ENCODE assay signal across 2 cellular contexts in genomic region chrX:40072246-40072645, GRCh38.
TF ChIP-seq lines count a peak whose summit lies in the region.

No MANE protein-coding gene starts in this region.

TF ChIP-seq in HepG2, 621 proteins besides CTCF, POLR2A, EP300 and RAD21:
- TF ChIP-seq ZNF883 (CRISPR knock-in tag; IDR thresholded peaks at IDR 0.05; ENCODE audit: not compliant biosample characterization): no peak
- TF ChIP-seq ZNF543 (CRISPR knock-in tag; IDR thresholded peaks at IDR 0.05): no peak
- no peak for TF ChIP-seq ZNF18 (CRISPR knock-in tag; IDR thresholded peaks at IDR 0.05; ENCODE audit: insufficient replicate concordance)
- no peak for TF ChIP-seq ZNF766 (CRISPR knock-in tag; IDR thresholded peaks at IDR 0.05; ENCODE audit: borderline replicate concordance)
- no peak for TF ChIP-seq JDP2 (CRISPR knock-in tag; IDR thresholded peaks at IDR 0.05; ENCODE audit: borderline replicate concordance)
- no peak for TF ChIP-seq CC2D1A (CRISPR knock-in tag; IDR thresholded peaks at IDR 0.05)
- no peak for TF ChIP-seq ZNF17 (CRISPR knock-in tag; IDR thresholded peaks at IDR 0.05)
- no peak for TF ChIP-seq TRIM22 (IDR thresholded peaks at IDR 0.05)
- peak; percentile 61 to 77 for TF ChIP-seq MAFK (conservative IDR thresholded peaks at IDR 0.05 in 1 of 2, IDR thresholded peaks at IDR 0.05 in 1 of 2; ENCODE audit: low read length in 2 of 2)
- TF ChIP-seq MAFF (IDR thresholded peaks at IDR 0.05; ENCODE audit: low read depth, low read length): peak; percentile 58
- TF ChIP-seq ZNF142 (CRISPR knock-in tag; IDR thresholded peaks at IDR 0.05): no peak
- TF ChIP-seq EZH2 (conservative IDR thresholded peaks at IDR 0.05; ENCODE audit: low read depth, low read length): no peak
TF ChIP-seq in HepG2: peak in this region for 2.

TF ChIP-seq in K562, 482 proteins besides CTCF, POLR2A, EP300 and RAD21:
- TF ChIP-seq USF2 (CRISPR knock-in tag; IDR thresholded peaks at IDR 0.05) (no peak), ZNF311 (CRISPR knock-in tag; IDR thresholded peaks at IDR 0.05) (no peak), ZNF551 (CRISPR knock-in tag; IDR thresholded peaks at IDR 0.05) (no peak), TCF3 (CRISPR knock-in tag; IDR thresholded peaks at IDR 0.05) (no peak), JUND (IDR thresholded peaks at IDR 0.05; ENCODE audit: borderline replicate concordance, low read depth, low read length) (no peak), JUND (tag; IDR thresholded peaks at IDR 0.05; ENCODE audit: borderline replicate concordance, low read depth, low read length) (no peak), HEY1 (CRISPR knock-in tag; IDR thresholded peaks at IDR 0.05; ENCODE audit: borderline replicate concordance) (no peak), C11orf30 (IDR thresholded peaks at IDR 0.05; ENCODE audit: low read depth) (peak; percentile 40; the same call in 1 of the 2 replicates), MAFF (IDR thresholded peaks at IDR 0.05; ENCODE audit: low read length) (peak; percentile 45), ZNF316 (IDR thresholded peaks at IDR 0.05) (peak; percentile 66), ZEB2 (IDR thresholded peaks at IDR 0.05) (no peak), GTF2A2 (tag; IDR thresholded peaks at IDR 0.05) (no peak), MAFG (tag; conservative IDR thresholded peaks at IDR 0.05) (peak; percentile 40; the same call in 1 of the 2 replicates)
